ENCODE assay signal across 10 cellular contexts in genomic region chr3:183502782-183503181, GRCh38. TPM values are rescaled to one million over a fixed set of nuclear protein-coding genes. Genes with fewer than 3 reads are reported as not detected.
DNase-seq lines count a peak whose midpoint lies in the region; ATAC-seq and TF ChIP-seq lines count a peak whose summit lies in the region.
"Had no signal": no experiment of that assay in that cellular context is flagged by ENCODE, and none has a peak within 500 bp of the region (broad histone marks: within the 10 kb centered on the region; RNA-seq: fewer than 3 reads in every experiment).

No MANE protein-coding gene starts in this region.

- H3K4me1 ChIP-seq in right cardiac atrium (ENCODE audit: control insufficient read depth, insufficient read depth, low read length) = no peaks in the 10 kb centered on the region

- H3K27ac Mint-ChIP-seq in activated CD4-positive, alpha-beta memory T cell treated with anti-CD3 and anti-CD28 coated beads for 36 hours = peak overlapping the region; percentile 1
- no peak overlapping the region for H3K27ac Mint-ChIP-seq in activated CD4-positive, alpha-beta memory T cell treated with anti-CD3 and anti-CD28 coated beads, Interleukin-2, amount 10 ng/mL, durations not matched to agents 7 days and 5 days
- peak overlapping the region in 1 of 2 donors; percentile 40 for H3K27ac Mint-ChIP-seq in activated naive CD4-positive, alpha-beta T cell treated with anti-CD3 and anti-CD28 coated beads, Interleukin-2, amount 50 U/mL, for 72 hours

- TF ChIP-seq CTCF in VCaP (conservative IDR thresholded peaks at IDR 0.05) = peak; percentile 73

- peaks cover 5% of the 10 kb centered on the region for H3K9me3 Mint-ChIP-seq in activated CD4-positive, alpha-beta memory T cell treated with anti-CD3 and anti-CD28 coated beads for 36 hours
- H3K9me3 Mint-ChIP-seq in activated CD4-positive, alpha-beta memory T cell treated with anti-CD3 and anti-CD28 coated beads, Interleukin-2, amount 10 ng/mL, durations not matched to agents 7 days and 5 days = peaks cover 4% of the 10 kb centered on the region
- H3K9me3 Mint-ChIP-seq in activated naive CD4-positive, alpha-beta T cell treated with anti-CD3 and anti-CD28 coated beads, Interleukin-2, amount 50 U/mL, for 72 hours = peaks cover 5 to 6% of the 10 kb centered on the region in 2 donors

- H3K36me3 Mint-ChIP-seq in activated CD4-positive, alpha-beta memory T cell treated with anti-CD3 and anti-CD28 coated beads for 36 hours = peaks cover 62% of the 10 kb centered on the region
- H3K36me3 Mint-ChIP-seq in activated CD4-positive, alpha-beta memory T cell treated with anti-CD3 and anti-CD28 coated beads, Interleukin-2, amount 10 ng/mL, durations not matched to agents 7 days and 5 days (ENCODE audit: low read depth) = peaks cover 64% of the 10 kb centered on the region
- peaks cover 19 to 44% of the 10 kb centered on the region in 2 donors for H3K36me3 Mint-ChIP-seq in activated naive CD4-positive, alpha-beta T cell treated with anti-CD3 and anti-CD28 coated beads, Interleukin-2, amount 50 U/mL, for 72 hours

- H3K27ac ChIP-seq in VCaP (peak overlapping the region; percentile 40), right cardiac atrium (ENCODE audit: low read length) (no peak overlapping the region), substantia nigra (ENCODE audit: low read depth, low read length, poor library complexity, severe bottlenecking) (no peak overlapping the region)

- H3K4me1 Mint-ChIP-seq in activated CD4-positive, alpha-beta memory T cell treated with anti-CD3 and anti-CD28 coated beads for 36 hours (ENCODE audit: low read depth) = peaks cover 9% of the 10 kb centered on the region
- H3K4me1 Mint-ChIP-seq in activated CD4-positive, alpha-beta memory T cell treated with anti-CD3 and anti-CD28 coated beads, Interleukin-2, amount 10 ng/mL, durations not matched to agents 7 days and 5 days = peaks cover 6% of the 10 kb centered on the region

- POLR2A ChIA-PET in activated CD4-positive, alpha-beta memory T cell treated with anti-CD3 and anti-CD28 coated beads for 36 hours (lab: Charles Lee) = no interaction called here
- POLR2A ChIA-PET in activated CD4-positive, alpha-beta memory T cell treated with anti-CD3 and anti-CD28 coated beads, Interleukin-2, amount 10 ng/mL, durations not matched to agents 7 days and 5 days (lab: Charles Lee) = no interaction called here

- CTCF ChIA-PET in activated CD4-positive, alpha-beta memory T cell treated with anti-CD3 and anti-CD28 coated beads for 36 hours (lab: Charles Lee) = interaction anchor here (0.6 to 0.9 kb wide), 3 partner anchors 15 to 264 kb away, joined by 3 to 4 read pairs (median 3); no protein-coding TSS in a partner anchor
- CTCF ChIA-PET in activated CD4-positive, alpha-beta memory T cell treated with anti-CD3 and anti-CD28 coated beads, Interleukin-2, amount 10 ng/mL, durations not matched to agents 7 days and 5 days (lab: Charles Lee) = no interaction called here

- intact Hi-C loops in activated CD4-positive, alpha-beta memory T cell treated with anti-CD3 and anti-CD28 coated beads for 36 hours (cut with micrococcal nuclease) = no loop called here
- intact Hi-C loops in right cardiac atrium (cut with DNase I) = loop anchor here (2.0 to 10.0 kb wide), 3 partner anchors 262 to 265 kb away; no protein-coding TSS in a partner anchor

- 46% methylated on average over 3 of the region's 3 CpGs for WGBS in right cardiac atrium

- no peaks in the 10 kb centered on the region for H3K9me3 ChIP-seq in right cardiac atrium (ENCODE audit: control insufficient read depth, low read length)

- DNase-seq in activated CD4-positive, alpha-beta memory T cell treated with anti-CD3 and anti-CD28 coated beads for 36 hours = no peak
- no peak for DNase-seq in activated CD4-positive, alpha-beta memory T cell treated with anti-CD3 and anti-CD28 coated beads, Interleukin-2, amount 10 ng/mL, durations not matched to agents 7 days and 5 days
- DNase-seq in right cardiac atrium (peak in 1 of 3 donors; percentile 63), substantia nigra (lab: John Stamatoyannopoulos, UW) (peak in 35 of 49 donors; percentile 3 to 66 (median 21)), DMS79 treated with DMSO at 0.1 percent for 48 hours (lab: John Stamatoyannopoulos, UW) (no peak)
- no peak for DNase-seq in activated naive CD4-positive, alpha-beta T cell treated with anti-CD3 and anti-CD28 coated beads, Interleukin-2, amount 50 U/mL, for 72 hours (ENCODE audit: low spot score in 2 of 2)
- DNase-seq: cortex of kidney, mesenchymal stem cell had no signal

- ATAC-seq in right cardiac atrium = peak; percentile 59 to 70
- no peak for ATAC-seq in GM19455 (IDR thresholded peaks at IDR 0.05; ENCODE audit: unreplicated experiment)
- no peak for ATAC-seq in activated naive CD4-positive, alpha-beta T cell treated with anti-CD3 and anti-CD28 coated beads, Interleukin-2, amount 50 U/mL, for 72 hours

- H3K27me3 Mint-ChIP-seq in activated CD4-positive, alpha-beta memory T cell treated with anti-CD3 and anti-CD28 coated beads for 36 hours = no peaks in the 10 kb centered on the region
- H3K27me3 Mint-ChIP-seq in activated CD4-positive, alpha-beta memory T cell treated with anti-CD3 and anti-CD28 coated beads, Interleukin-2, amount 10 ng/mL, durations not matched to agents 7 days and 5 days = no peaks in the 10 kb centered on the region

- H3K4me3 ChIP-seq in right cardiac atrium (ENCODE audit: low read length) = no peak overlapping the region

- H3K27me3 ChIP-seq in right cardiac atrium (ENCODE audit: control insufficient read depth, insufficient read depth) = no peaks in the 10 kb centered on the region

- no peak overlapping the region for H3K4me3 Mint-ChIP-seq in activated CD4-positive, alpha-beta memory T cell treated with anti-CD3 and anti-CD28 coated beads for 36 hours
- no peak overlapping the region for H3K4me3 Mint-ChIP-seq in activated CD4-positive, alpha-beta memory T cell treated with anti-CD3 and anti-CD28 coated beads, Interleukin-2, amount 10 ng/mL, durations not matched to agents 7 days and 5 days

RNA-seq across cellular contexts. Expression of gene KLHL6, which starts 52.7 kb away (rescaled TPM):
- total RNA-seq in activated CD4-positive, alpha-beta memory T cell treated with anti-CD3 and anti-CD28 coated beads for 36 hours = 10 to 100 TPM; 63.5 to 65.2 TPM
- 10 to 100 TPM; 47.1 to 48.6 TPM for total RNA-seq in activated CD4-positive, alpha-beta memory T cell treated with anti-CD3 and anti-CD28 coated beads, Interleukin-2, amount 10 ng/mL, durations not matched to agents 7 days and 5 days
- total RNA-seq in right cardiac atrium = 1 to 10 TPM; 1.2 to 1.7 (median 1.5) TPM
- polyA plus RNA-seq in right cardiac atrium = 1.1 TPM
- total RNA-seq in activated naive CD4-positive, alpha-beta T cell treated with anti-CD3 and anti-CD28 coated beads, Interleukin-2, amount 50 U/mL, for 72 hours = 10 to 100 TPM; 47.0 to 72.9 TPM

Comparison
In these comparisons a context has a peak if more than half of its experiments do, and no peak if none do; other contexts are left out.
1. DNase-seq: peak in substantia nigra (35 of 49); none in activated CD4-positive, alpha-beta memory T cell treated with anti-CD3 and anti-CD28 coated beads for 36 hours (single experiment), activated CD4-positive, alpha-beta memory T cell treated with anti-CD3 and anti-CD28 coated beads, Interleukin-2, amount 10 ng/mL, durations not matched to agents 7 days and 5 days (single experiment), DMS79 treated with DMSO at 0.1 percent for 48 hours (single experiment) and activated naive CD4-positive, alpha-beta T cell treated with anti-CD3 and anti-CD28 coated beads, Interleukin-2, amount 50 U/mL, for 72 hours (0 of 2).
2. ATAC-seq: peak in right cardiac atrium (2 of 2); none in GM19455 (single experiment) and activated naive CD4-positive, alpha-beta T cell treated with anti-CD3 and anti-CD28 coated beads, Interleukin-2, amount 50 U/mL, for 72 hours (0 of 2).
3. RNA of gene KLHL6, which starts 52.7 kb away (total RNA-seq): 47.0 to 72.9 TPM in activated naive CD4-positive, alpha-beta T cell treated with anti-CD3 and anti-CD28 coated beads, Interleukin-2, amount 50 U/mL, for 72 hours, 63.5 to 65.2 TPM in activated CD4-positive, alpha-beta memory T cell treated with anti-CD3 and anti-CD28 coated beads for 36 hours and 47.1 to 48.6 TPM in activated CD4-positive, alpha-beta memory T cell treated with anti-CD3 and anti-CD28 coated beads, Interleukin-2, amount 10 ng/mL, durations not matched to agents 7 days and 5 days; 1.2 to 1.7 TPM in right cardiac atrium; every median in the first group is over 10 times any median in the second.